In the genomic region with DNA sequence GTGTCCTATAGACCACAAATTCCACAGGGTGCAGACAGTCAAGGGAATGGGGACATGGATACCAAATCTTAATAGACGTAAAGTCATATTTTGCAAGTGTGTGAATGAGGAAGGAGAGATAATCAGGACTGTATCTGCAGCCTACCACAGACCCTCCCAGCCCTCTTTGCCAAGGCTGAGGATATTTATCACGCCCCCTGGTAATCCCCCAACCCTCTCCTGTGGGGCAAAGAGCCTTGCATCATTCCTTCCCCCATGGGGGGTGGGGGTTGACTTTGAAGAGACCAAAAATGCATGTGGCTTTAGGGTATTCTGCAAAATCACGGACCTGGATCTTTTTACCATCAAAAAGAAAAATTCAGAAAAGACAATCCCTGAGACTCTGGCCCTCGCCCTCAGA, we compare ENCODE assay signal across 32 cellular contexts. TPM values are rescaled to one million over a fixed set of nuclear protein-coding genes. Genes with fewer than 3 reads are reported as not detected.
"Had no signal": no experiment of that assay in that cellular context is flagged by ENCODE, and none has a peak within 500 bp of the region (broad histone marks: within the 10 kb centered on the region; RNA-seq: fewer than 3 reads in every experiment).

No MANE protein-coding gene starts in this region.

- H3K4me3 ChIP-seq: esophagus squamous epithelium, heart right ventricle, lung, mucosa of descending colon, sigmoid colon, stomach, thyroid gland, upper lobe of left lung had no signal

- FAIRE-seq: endometrium, urothelium cell line had no signal

- H3K4me1 ChIP-seq: sigmoid colon, thyroid gland had no signal

- ATAC-seq: effector memory CD8-positive, alpha-beta T cell; heart right ventricle; left ventricle myocardium superior; mucosa of descending colon; natural killer cell treated with Interleukin-12 subunit alpha and Interleukin-12 subunit beta and Interleukin-15 and Interleukin-18, amount 100 ng/mL, for 72 hours; stimulated activated effector memory CD8-positive, alpha-beta T cell treated with anti-CD3 and anti-CD28 coated beads, Interleukin-12 subunit alpha, Interleukin-12 subunit beta, amount 100 ng/mL, for 72 hours had no signal

- DNase-seq: cortex of kidney; effector memory CD8-positive, alpha-beta T cell; erythroblast; esophagus squamous epithelium; foreskin melanocyte; glutamatergic neuron; heart right ventricle; hypothalamus; immature natural killer cell; left ventricle myocardium superior; mucosa of descending colon; naive B cell; sigmoid colon; stimulated activated CD4-positive, alpha-beta T cell treated with anti-CD3 and anti-CD28 coated beads, Interleukin-2, amount 100 ng/mL, for 24 hours; stimulated activated CD4-positive, alpha-beta T cell treated with anti-CD3 and anti-CD28 coated beads, Interleukin-4, amount 100 ng/mL, for 24 hours; stimulated activated naive CD4-positive, alpha-beta T cell treated with Interleukin-2 at 50 U/mL for 16 hours; stomach; thyroid gland; upper lobe of left lung had no signal

- H3K27ac ChIP-seq: esophagus squamous epithelium, heart right ventricle, parathyroid adenoma, sigmoid colon, stomach, thyroid gland, upper lobe of left lung had no signal

- H3K79me2 ChIP-seq: parathyroid adenoma had no signal

- H3K27me3 ChIP-seq: thyroid gland had no signal

- H3K36me3 ChIP-seq: esophagus squamous epithelium, heart right ventricle, sigmoid colon, stomach, thyroid gland, upper lobe of left lung had no signal

- H2AFZ ChIP-seq: parathyroid adenoma had no signal

- H3K9me3 ChIP-seq: esophagus squamous epithelium, heart right ventricle, mucosa of descending colon, sigmoid colon, stomach, thyroid gland, upper lobe of left lung had no signal

- H3K9ac ChIP-seq: parathyroid adenoma had no signal

RNA-seq across cellular contexts. Expression of a gene that starts 39.1 kb away (rescaled TPM):
- total RNA-seq: dermis microvascular lymphatic vessel endothelial cell; heart right ventricle; left ventricle myocardium superior; lung; mucosa of descending colon; natural killer cell treated with Interleukin-12 subunit alpha and Interleukin-12 subunit beta and Interleukin-15 and Interleukin-18, amount 100 ng/mL, for 72 hours; neural crest cell; osteoblast; progenitor cell of endocrine pancreas; sigmoid colon; skeletal muscle tissue; stomach; subcutaneous adipose tissue; temporal lobe; thyroid gland; upper lobe of left lung had no signal
- polyA plus RNA-seq: heart right ventricle, immature natural killer cell, lung, sigmoid colon had no signal

RNA-seq across cellular contexts. Expression of a gene that starts 42.5 kb away (rescaled TPM):
- total RNA-seq: dermis microvascular lymphatic vessel endothelial cell; esophagus squamous epithelium; left ventricle myocardium superior; lung; natural killer cell treated with Interleukin-12 subunit alpha and Interleukin-12 subunit beta and Interleukin-15 and Interleukin-18, amount 100 ng/mL, for 72 hours; neural crest cell; osteoblast; progenitor cell of endocrine pancreas; skeletal muscle tissue; stomach; subcutaneous adipose tissue; temporal lobe; thyroid gland had no signal
- polyA plus RNA-seq: heart right ventricle, immature natural killer cell, lung had no signal
